In the genomic region with DNA sequence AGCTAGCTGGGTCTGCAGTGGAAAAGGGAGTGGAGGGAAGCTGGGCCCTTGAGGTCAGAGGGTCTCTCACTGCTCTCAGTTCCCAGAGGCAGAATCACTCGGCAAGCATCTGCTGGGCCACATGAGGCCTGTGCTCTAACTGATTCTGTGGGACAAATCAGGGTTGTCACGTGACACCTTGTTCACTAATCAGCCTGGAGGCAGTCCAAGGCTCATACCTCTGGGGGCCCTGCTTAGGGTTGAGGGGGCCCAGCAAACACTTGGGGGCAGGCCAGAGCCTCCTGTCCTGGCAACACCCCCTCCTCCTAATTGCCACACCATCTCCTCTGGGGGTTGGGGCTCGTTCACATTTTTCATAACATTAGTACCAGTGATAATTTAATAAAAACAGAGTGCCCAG, we compare ENCODE assay signal across 13 cellular contexts. TPM values are rescaled to one million over a fixed set of nuclear protein-coding genes. Genes with fewer than 3 reads are reported as not detected.
A peak's percentile ranks its signal among the peaks of the same experiment; 100 is the strongest.
DNase-seq lines count a peak whose midpoint lies in the region; ATAC-seq and TF ChIP-seq lines count a peak whose summit lies in the region.
"Had no signal": no experiment of that assay in that cellular context is flagged by ENCODE, and none has a peak within 500 bp of the region (broad histone marks: within the 10 kb centered on the region; RNA-seq: fewer than 3 reads in every experiment).

No MANE protein-coding gene starts in this region.

- H3K27ac ChIP-seq in A673 (ENCODE audit: low read depth, low read length, poor library complexity, severe bottlenecking) (peak overlapping the region; percentile 29), HCT116 (ENCODE audit: low read depth, low read length) (peak overlapping the region; percentile 33; the same call in 1 of the 2 replicates)
- peak overlapping the region; percentile 35 for H3K27ac ChIP-seq in effector memory CD4-positive, alpha-beta T cell (ENCODE audit: insufficient read depth, low read length, poor library complexity, severe bottlenecking)
- H3K27ac ChIP-seq: prostate gland had no signal

- no peak for ATAC-seq in HCT116
- ATAC-seq in GM19395 (IDR thresholded peaks at IDR 0.05; ENCODE audit: unreplicated experiment) = no peak

- BruUV-seq in A673 (replicated peaks; lab: Mats Ljungman, UMichigan) = no TSS peak
- no TSS peak for BruUV-seq in HCT116 (replicated peaks; lab: Mats Ljungman, UMichigan)

- H3K79me2 ChIP-seq in HCT116 (ENCODE audit: insufficient read depth, low read length) = peaks cover 15% of the 10 kb centered on the region

- no peak for TF ChIP-seq RAD21 in HCT116 (IDR thresholded peaks at IDR 0.05; ENCODE audit: low read depth)

- CTCF ChIA-PET in A673 (lab: Charles Lee) = no interaction called here
- CTCF ChIA-PET in HCT116 (lab: Charles Lee) = interaction anchor here (0.6 kb wide), 1 partner anchor 151 kb away, joined by 3 read pairs; no protein-coding TSS in a partner anchor

- H3K9ac ChIP-seq in HCT116 (ENCODE audit: low read length) = no peak overlapping the region

- H3K4me2 ChIP-seq in HCT116 (ENCODE audit: low read length) = no peak overlapping the region

- peaks cover 7% of the 10 kb centered on the region for H3K4me1 ChIP-seq in A673 (ENCODE audit: insufficient read depth, low read length, poor library complexity, severe bottlenecking)
- peaks cover 20 to 37% of the 10 kb centered on the region in 2 experiments for H3K4me1 ChIP-seq in HCT116 (ENCODE audit: control insufficient read depth in 1 of 2, insufficient read depth in 2 of 2, low read length in 2 of 2)
- H3K4me1 ChIP-seq in effector memory CD4-positive, alpha-beta T cell (ENCODE audit: control insufficient read depth, insufficient read depth, low read length, poor library complexity, severe bottlenecking) = peaks cover 13% of the 10 kb centered on the region
- H3K4me1 ChIP-seq: prostate gland had no signal

- RAD21 ChIA-PET in HCT116 (lab: Charles Lee; ENCODE audit: low non-redundant PET in 1 of 2, low total read pairs in 2 of 2, uncharacterized antibody in 2 of 2, unreplicated experiment in 2 of 2) = no interaction called here

- H3K4me3 ChIP-seq in A673 (ENCODE audit: low read depth, low read length, poor library complexity, severe bottlenecking) = no peak overlapping the region
- no peak overlapping the region for H3K4me3 ChIP-seq in HCT116 (replicated peaks in 1 of 2; ENCODE audit: low read depth in 1 of 2, low read length in 2 of 2)
- no peak overlapping the region for H3K4me3 ChIP-seq in effector memory CD4-positive, alpha-beta T cell (ENCODE audit: insufficient read depth, low read depth, low read length, poor library complexity, severe bottlenecking)
- H3K4me3 ChIP-seq: Peyer's patch, prostate gland had no signal

- TF ChIP-seq CTCF in A673 (conservative IDR thresholded peaks at IDR 0.05; ENCODE audit: low read depth, low read length) (no peak), HCT116 (IDR thresholded peaks at IDR 0.05 in 2 of 3, conservative IDR thresholded peaks at IDR 0.05 in 1 of 3; ENCODE audit: borderline replicate concordance in 1 of 3, insufficient read depth in 1 of 3, low read depth in 2 of 3, low read length in 2 of 3) (no peak)

- TF ChIP-seq POLR2A in HCT116 (IDR thresholded peaks at IDR 0.05; ENCODE audit: borderline replicate concordance, extremely low read depth, insufficient read depth, insufficient read length) = no peak

- H2AFZ ChIP-seq in HCT116 (ENCODE audit: low read depth, low read length, poor library complexity, severe bottlenecking) = no peak overlapping the region

- H3K27me3 ChIP-seq in A673 (replicated peaks; ENCODE audit: insufficient read depth, low read depth, low read length, poor library complexity) (no peaks in the 10 kb centered on the region), HCT116 (ENCODE audit: insufficient read depth, low read length) (no peaks in the 10 kb centered on the region)
- H3K27me3 ChIP-seq in effector memory CD4-positive, alpha-beta T cell (replicated peaks; ENCODE audit: control insufficient read depth, insufficient read depth, low read length, poor library complexity, severe bottlenecking) = no peaks in the 10 kb centered on the region
- H3K27me3 ChIP-seq: Peyer's patch had no signal

- no peaks in the 10 kb centered on the region for H3K9me3 ChIP-seq in A673 (ENCODE audit: low read depth, low read length, poor library complexity, severe bottlenecking)
- no peaks in the 10 kb centered on the region for H3K9me3 ChIP-seq in HCT116 (ENCODE audit: control insufficient read depth in 1 of 2, insufficient read depth in 1 of 2, low read depth in 1 of 2, low read length in 2 of 2)
- no peaks in the 10 kb centered on the region for H3K9me3 ChIP-seq in effector memory CD4-positive, alpha-beta T cell (ENCODE audit: control insufficient read depth, low read length)
- H3K9me3 ChIP-seq: Peyer's patch, prostate gland had no signal

- no peaks in the 10 kb centered on the region for H4K20me1 ChIP-seq in HCT116 (ENCODE audit: insufficient read depth)

- H3K36me3 ChIP-seq in A673 (ENCODE audit: insufficient read depth, low read length, poor library complexity, severe bottlenecking) (peaks cover 20% of the 10 kb centered on the region), HCT116 (ENCODE audit: control insufficient read depth in 1 of 2, insufficient read depth in 2 of 2, low read length in 2 of 2) (peaks cover 0 to 8% of the 10 kb centered on the region in 2 experiments; a peak in 2 of 4 replicates)
- peaks cover 86% of the 10 kb centered on the region for H3K36me3 ChIP-seq in effector memory CD4-positive, alpha-beta T cell (ENCODE audit: control insufficient read depth, insufficient read depth, low read length)

- POLR2A ChIA-PET in A673 (lab: Charles Lee; ENCODE audit: low non-redundant PET) (no interaction called here), HCT116 (lab: Charles Lee) (no interaction called here)

- intact Hi-C loops in A673 (cut with micrococcal nuclease; ENCODE audit: unreplicated experiment) = no loop called here
- intact Hi-C loops in HCT116 (cut with micrococcal nuclease) = no loop called here

- H3K9me2 ChIP-seq in HCT116 (ENCODE audit: insufficient read depth) = no peaks in the 10 kb centered on the region

- DNase-seq in A673 (ENCODE audit: low spot score) = no peak
- no peak for DNase-seq in HCT116 (ENCODE audit: low read depth, low spot score)
- no peak for DNase-seq in effector memory CD4-positive, alpha-beta T cell
- DNase-seq in NCI-H1092 (lab: John Stamatoyannopoulos, UW) = no peak
- no peak for DNase-seq in DMS114 treated with DMSO at 0.1 percent for 48 hours (lab: John Stamatoyannopoulos, UW; ENCODE audit: unreplicated experiment)
- DNase-seq: activated CD4-positive, alpha-beta T cell treated with anti-CD3 and anti-CD28 coated beads, Interleukin-2, amount 10 ng/mL, durations not matched to agents 24 days and 14 days; glutamatergic neuron; kidney; NCI-H1417; NCI-H510A; Peyer's patch had no signal

TF ChIP-seq in HCT116, 20 proteins besides CTCF, POLR2A, EP300 and RAD21:
- TF ChIP-seq SIN3A (IDR thresholded peaks at IDR 0.05; ENCODE audit: low read depth) = no peak
- no peak for TF ChIP-seq CEBPB (IDR thresholded peaks at IDR 0.05; ENCODE audit: low read depth)
- no peak for TF ChIP-seq POLR2AphosphoS5 (IDR thresholded peaks at IDR 0.05; ENCODE audit: low read depth, low read length)

RNA-seq across cellular contexts. Expression of gene DPM2, which starts 9.1 kb away (rescaled TPM):
- total RNA-seq in A673 (2021) = 51.5 and 52.9 TPM in 2 replicates
- 54.6 TPM for total RNA-seq in HCT116 (2021; ENCODE audit: unreplicated experiment)
- polyA plus RNA-seq in HCT116 (2012) = 58.0 and 62.6 TPM in 2 replicates

RNA-seq across cellular contexts. Expression of gene PIP5KL1, which starts 16.2 kb away (rescaled TPM):
- total RNA-seq in A673 (2021) (2.6 and 3.9 TPM in 2 replicates), HCT116 (2021; ENCODE audit: unreplicated experiment) (37.6 TPM)
- polyA plus RNA-seq in HCT116 (2012) = 35.7 and 36.0 TPM in 2 replicates

RNA-seq across cellular contexts. Expression of gene ST6GALNAC4, which starts 29.9 kb away (rescaled TPM):
- total RNA-seq in A673 (2021) (11.8 and 15.8 TPM in 2 replicates), HCT116 (2021; ENCODE audit: unreplicated experiment) (49.4 TPM)
- 45.7 and 58.2 TPM in 2 replicates for polyA plus RNA-seq in HCT116 (2012)

RNA-seq across cellular contexts. Expression of gene EEIG1, which starts 34.1 kb away (rescaled TPM):
- 30.0 and 34.1 TPM in 2 replicates for total RNA-seq in A673 (2021)
- 44.2 TPM for total RNA-seq in HCT116 (2021; ENCODE audit: unreplicated experiment)
- polyA plus RNA-seq in HCT116 (2012) = 28.1 and 33.1 TPM in 2 replicates

RNA-seq across cellular contexts. Expression of gene ST6GALNAC6, which starts 47.3 kb away (rescaled TPM):
- total RNA-seq in A673 (2021) = 34.7 and 40.4 TPM in 2 replicates
- total RNA-seq in HCT116 (2021; ENCODE audit: unreplicated experiment) = 24.5 TPM
- 22.9 and 25.0 TPM in 2 replicates for polyA plus RNA-seq in HCT116 (2012)
